ENCODE assay signal across 17 cellular contexts in the genomic region with DNA sequence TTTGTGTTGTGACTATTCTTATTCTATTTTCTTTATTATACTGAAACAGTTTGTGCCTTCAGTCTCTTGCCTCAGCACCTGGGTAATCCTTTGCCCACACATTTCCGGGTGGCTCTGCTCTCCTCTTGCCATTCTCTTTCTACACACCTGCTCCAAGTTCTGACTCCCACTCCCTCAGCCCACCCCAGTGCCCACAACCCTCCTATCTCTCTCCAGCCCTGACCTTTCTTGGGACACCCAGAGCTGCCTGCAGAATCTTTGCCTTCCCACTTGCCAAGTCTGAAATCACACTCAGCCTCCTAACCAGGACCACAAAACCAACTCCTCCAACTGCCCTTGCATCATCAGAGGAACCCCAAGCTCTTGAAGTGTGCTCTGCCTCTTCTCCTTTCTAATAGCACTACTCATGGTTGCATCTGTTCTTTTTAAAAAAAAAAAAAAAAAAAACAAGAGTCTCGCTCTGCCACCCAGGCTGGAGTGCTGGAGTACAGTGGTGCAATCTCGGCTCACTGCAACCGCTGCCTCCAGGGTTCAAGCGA. TPM values are rescaled to one million over a fixed set of nuclear protein-coding genes. Genes with fewer than 3 reads are reported as not detected.
A peak's percentile ranks its signal among the peaks of the same experiment; 100 is the strongest.
DNase-seq lines count a peak whose midpoint lies in the region; ATAC-seq and TF ChIP-seq lines count a peak whose summit lies in the region.
"Had no signal": no experiment of that assay in that cellular context is flagged by ENCODE, and none has a peak within 500 bp of the region (broad histone marks: within the 10 kb centered on the region; RNA-seq: fewer than 3 reads in every experiment).

No MANE protein-coding gene starts in this region.

- no peaks in the 10 kb centered on the region for H3K9me3 ChIP-seq in cardiac muscle cell (ENCODE audit: low read depth)
- no peaks in the 10 kb centered on the region for H3K9me3 ChIP-seq in colonic mucosa
- H3K9me3 ChIP-seq: gastrocnemius medialis, mucosa of descending colon had no signal

- H3K27ac Mint-ChIP-seq in dendritic cell treated with granulocyte-macrophage colony-stimulating factor and Interleukin-4, amounts not matched to agents 40 ng/mL and 50 ng/mL, for 4 days = peak overlapping the region; percentile 10
- H3K27ac Mint-ChIP-seq: stimulated activated naive CD8-positive, alpha-beta T cell treated with anti-CD3 and anti-CD28 coated beads, Interleukin-15, Interleukin-2, amounts not matched to agents 100 ng/mL and 50 ng/mL, for 24 hours; WTC11 had no signal

- DNase-seq in cardiac muscle cell (ENCODE audit: low read depth in 1 of 2, low spot score in 1 of 2) (peak in 1 of 2 donors; percentile 48), Right ventricle myocardium superior (no peak), NCI-H226 (peak; percentile 39), activated gamma-delta T cell (lab: John Stamatoyannopoulos, UW) (no peak), NCI-H2081 (lab: John Stamatoyannopoulos, UW) (no peak), colonic mucosa (no peak)
- DNase-seq: gastrocnemius medialis, mucosa of descending colon, NCI-H1092, NCI-H69, nucleus accumbens had no signal

- H3K27me3 ChIP-seq in cardiac muscle cell = no peaks in the 10 kb centered on the region
- H3K27me3 ChIP-seq in colonic mucosa = no peaks in the 10 kb centered on the region
- H3K27me3 ChIP-seq: gastrocnemius medialis had no signal

- peaks cover 33% of the 10 kb centered on the region for H3K4me1 Mint-ChIP-seq in dendritic cell treated with granulocyte-macrophage colony-stimulating factor and Interleukin-4, amounts not matched to agents 40 ng/mL and 50 ng/mL, for 4 days (ENCODE audit: low read depth)

- no peaks in the 10 kb centered on the region for H3K27me3 Mint-ChIP-seq in dendritic cell treated with granulocyte-macrophage colony-stimulating factor and Interleukin-4, amounts not matched to agents 40 ng/mL and 50 ng/mL, for 4 days
- H3K27me3 Mint-ChIP-seq: stimulated activated naive CD8-positive, alpha-beta T cell treated with anti-CD3 and anti-CD28 coated beads, Interleukin-15, Interleukin-2, amounts not matched to agents 100 ng/mL and 50 ng/mL, for 24 hours had no signal

- H3K27ac ChIP-seq in cardiac muscle cell (peak overlapping the region; percentile 23), colonic mucosa (no peak overlapping the region)

- H3K4me3 Mint-ChIP-seq in dendritic cell treated with granulocyte-macrophage colony-stimulating factor and Interleukin-4, amounts not matched to agents 40 ng/mL and 50 ng/mL, for 4 days = no peak overlapping the region
- H3K4me3 Mint-ChIP-seq: stimulated activated naive CD8-positive, alpha-beta T cell treated with anti-CD3 and anti-CD28 coated beads, Interleukin-15, Interleukin-2, amounts not matched to agents 100 ng/mL and 50 ng/mL, for 24 hours; WTC11 had no signal

- peaks cover 20% of the 10 kb centered on the region for H3K36me3 Mint-ChIP-seq in dendritic cell treated with granulocyte-macrophage colony-stimulating factor and Interleukin-4, amounts not matched to agents 40 ng/mL and 50 ng/mL, for 4 days (ENCODE audit: low read depth)
- H3K36me3 Mint-ChIP-seq: WTC11 had no signal

- intact Hi-C loops in Right ventricle myocardium superior (cut with DNase I) (no loop called here), colonic mucosa (cut with DNase I) (no loop called here)
- intact Hi-C loops in dendritic cell treated with granulocyte-macrophage colony-stimulating factor and Interleukin-4, amounts not matched to agents 40 ng/mL and 50 ng/mL, for 4 days (cut with micrococcal nuclease) = no loop called here

- no peaks in the 10 kb centered on the region for H3K9me3 Mint-ChIP-seq in dendritic cell treated with granulocyte-macrophage colony-stimulating factor and Interleukin-4, amounts not matched to agents 40 ng/mL and 50 ng/mL, for 4 days
- H3K9me3 Mint-ChIP-seq: stimulated activated naive CD8-positive, alpha-beta T cell treated with anti-CD3 and anti-CD28 coated beads, Interleukin-15, Interleukin-2, amounts not matched to agents 100 ng/mL and 50 ng/mL, for 24 hours; WTC11 had no signal

- no peaks in the 10 kb centered on the region for H3K4me1 ChIP-seq in cardiac muscle cell (ENCODE audit: low read depth)
- peaks cover 7% of the 10 kb centered on the region for H3K4me1 ChIP-seq in colonic mucosa

- no peak for ATAC-seq in Right ventricle myocardium superior (ENCODE audit: poor library complexity)
- no peak for ATAC-seq in HG03025 (IDR thresholded peaks at IDR 0.05; ENCODE audit: low FRiP score, unreplicated experiment)
- ATAC-seq: gastrocnemius medialis, left cardiac atrium, mucosa of descending colon, Panc1, WTC11 had no signal

- H3K36me3 ChIP-seq in cardiac muscle cell = no peaks in the 10 kb centered on the region
- no peaks in the 10 kb centered on the region for H3K36me3 ChIP-seq in colonic mucosa
- H3K36me3 ChIP-seq: gastrocnemius medialis had no signal

- no peak overlapping the region for H3K4me3 ChIP-seq in cardiac muscle cell
- H3K4me3 ChIP-seq in colonic mucosa = no peak overlapping the region
- H3K4me3 ChIP-seq: gastrocnemius medialis, mucosa of descending colon had no signal

- no peak overlapping the region for H3K9ac ChIP-seq in colonic mucosa (ENCODE audit: low read depth in 2 of 2, low read length in 2 of 2)

- TF ChIP-seq CTCF in cardiac muscle cell (IDR thresholded peaks at IDR 0.05; ENCODE audit: low read depth, low read length) (no peak), colonic mucosa (IDR thresholded peaks at IDR 0.05) (no peak)

RNA-seq across cellular contexts. Expression of a gene that starts 4.1 kb away (rescaled TPM):
- total RNA-seq in cardiac muscle cell (37.7 and 61.0 TPM in 2 replicates), Right ventricle myocardium superior (16.3 TPM), colonic mucosa (10 to 100 TPM; 14.4 to 24.2 TPM)
- 58.2 and 82.6 TPM in 2 replicates for polyA plus RNA-seq in cardiac muscle cell

RNA-seq across cellular contexts. Expression of a gene that starts 4.3 kb away (rescaled TPM):
- 95.3 and 96.4 TPM in 2 replicates for total RNA-seq in cardiac muscle cell
- 32.0 and 35.3 TPM in 2 replicates for polyA plus RNA-seq in cardiac muscle cell
- total RNA-seq in Right ventricle myocardium superior = 77.7 TPM
- 10 to 100 TPM; 88.6 to 92.2 TPM for total RNA-seq in colonic mucosa

RNA-seq across cellular contexts. Expression of a gene that starts 42.1 kb away (rescaled TPM):
- total RNA-seq in cardiac muscle cell = 15.5 and 18.6 TPM in 2 replicates
- polyA plus RNA-seq in cardiac muscle cell = 54.2 and 63.5 TPM in 2 replicates
- total RNA-seq in Right ventricle myocardium superior = 35.5 TPM
- total RNA-seq in colonic mucosa = 10 to 100 TPM; 24.5 to 40.0 TPM

RNA-seq across cellular contexts. Expression of a gene that starts 42.5 kb away (rescaled TPM):
- total RNA-seq in cardiac muscle cell (87.1 and 93.3 TPM in 2 replicates), Right ventricle myocardium superior (29.5 TPM), colonic mucosa (10 to 100 TPM; 40.8 to 59.5 TPM)
- polyA plus RNA-seq in cardiac muscle cell = 75.1 and 81.1 TPM in 2 replicates
